ENCODE assay signal across 8 cellular contexts in genomic region chr2:86195055-86195807, GRCh38. TPM values are rescaled to one million over a fixed set of nuclear protein-coding genes. Genes with fewer than 3 reads are reported as not detected.
DNase-seq lines count a peak whose midpoint lies in the region; ATAC-seq and TF ChIP-seq lines count a peak whose summit lies in the region.

Gene IMMT, minus strand, starts transcription at chr2:86195462. Its CDS starts 80 bp downstream, at chr2:86195382.

- peaks cover 3 to 14% (median 5%) of the 10 kb centered on the region in 3 donors for H3K36me3 Mint-ChIP-seq in naive thymus-derived CD8-positive, alpha-beta T cell

- POLR2A ChIA-PET in naive thymus-derived CD8-positive, alpha-beta T cell (lab: Charles Lee) = interaction anchor here (0.5 to 3.4 kb wide), 12 partner anchors 11 to 1217 kb away, joined by 3 to 28 read pairs (median 4); partner anchors contain the start of genes KDM3A, POLR1A, PTCD3 and TGOLN2

- peak; percentile 94 for DNase-seq in DMS79 treated with DMSO at 0.1 percent for 48 hours (lab: John Stamatoyannopoulos, UW)
- DNase-seq in Karpas-422 = peak; percentile 99
- peak; percentile 97 for DNase-seq in RPMI7951 (ENCODE audit: low read depth)
- peak; percentile 84 to 85 for DNase-seq in activated T-helper 1 cell treated with anti-CD3 and anti-CD28 coated beads, Interleukin-2, amount 50 U/mL, for 16 hours (ENCODE audit: low read depth in 1 of 2, low spot score in 1 of 2)
- peak; percentile 96 to 97 for DNase-seq in fibroblast of lung (ENCODE audit: low read depth in 2 of 2)
- DNase-seq in naive thymus-derived CD8-positive, alpha-beta T cell = peak; percentile 88 to 97 (median 92)
- peak; percentile 83 to 95 (median 90) for DNase-seq in stimulated activated naive CD4-positive, alpha-beta T cell (lab: John Stamatoyannopoulos, UW)

- peak within 1 kb of the TSS; percentile 97 for H3K9ac ChIP-seq in Karpas-422 (ENCODE audit: low read length)
- peak within 1 kb of the TSS; percentile 100 for H3K9ac ChIP-seq in fibroblast of lung (ENCODE audit: insufficient read depth, low read length)

- H3K27me3 Mint-ChIP-seq in naive thymus-derived CD8-positive, alpha-beta T cell = no peaks in the 10 kb centered on the region

- H4K20me1 ChIP-seq in Karpas-422 (ENCODE audit: insufficient read depth, low read depth, low read length) (peaks cover 32% of the 10 kb centered on the region), fibroblast of lung (ENCODE audit: control insufficient read depth, extremely low read depth, insufficient read depth, low read length) (no peaks in the 10 kb centered on the region)

- H3K27me3 ChIP-seq in Karpas-422 (ENCODE audit: low read length) (no peaks in the 10 kb centered on the region), fibroblast of lung (ENCODE audit: control insufficient read depth, insufficient read depth, low read length) (no peaks in the 10 kb centered on the region)

- H2AFZ ChIP-seq in Karpas-422 (ENCODE audit: low read length) (no peak within 1 kb of the TSS), fibroblast of lung (ENCODE audit: low read length) (peak within 1 kb of the TSS; percentile 77)

- H3K4me1 ChIP-seq in Karpas-422 (ENCODE audit: low read length) = peaks cover 40% of the 10 kb centered on the region
- peaks cover 6% of the 10 kb centered on the region for H3K4me1 ChIP-seq in fibroblast of lung (ENCODE audit: control insufficient read depth, extremely low read depth, insufficient read depth, low read length)

- peak within 1 kb of the TSS; percentile 97 for H3K4me2 ChIP-seq in Karpas-422 (ENCODE audit: low read depth, low read length, poor library complexity, severe bottlenecking)
- H3K4me2 ChIP-seq in fibroblast of lung (ENCODE audit: extremely low read depth, insufficient read depth, low read length) = peak within 1 kb of the TSS; percentile 99

- H3K27ac ChIP-seq in Karpas-422 (ENCODE audit: low read length) = peak within 1 kb of the TSS; percentile 92
- H3K27ac ChIP-seq in fibroblast of lung (ENCODE audit: insufficient read depth, low read length) = peak within 1 kb of the TSS; percentile 99

- no peaks in the 10 kb centered on the region for H3K9me2 ChIP-seq in Karpas-422 (replicated peaks; ENCODE audit: insufficient read depth, low read length)

- H3K9me3 ChIP-seq in Karpas-422 (ENCODE audit: low read length) (no peaks in the 10 kb centered on the region), fibroblast of lung (ENCODE audit: control insufficient read depth, insufficient read depth, low read depth, low read length) (no peaks in the 10 kb centered on the region)

- H3K4me3 Mint-ChIP-seq in naive thymus-derived CD8-positive, alpha-beta T cell = peak within 1 kb of the TSS; percentile 84 to 98 (median 93)

- no peaks in the 10 kb centered on the region for H3K9me3 Mint-ChIP-seq in naive thymus-derived CD8-positive, alpha-beta T cell

- H3K4me1 Mint-ChIP-seq in naive thymus-derived CD8-positive, alpha-beta T cell = peaks cover 21 to 69% (median 60%) of the 10 kb centered on the region in 4 donors

- H3K36me3 ChIP-seq in Karpas-422 (ENCODE audit: insufficient read depth, low read length) (peaks cover 14% of the 10 kb centered on the region; the same call in 1 of the 2 replicates), fibroblast of lung (ENCODE audit: control insufficient read depth, insufficient read depth, low read length) (no peaks in the 10 kb centered on the region)

- H3K4me3 ChIP-seq in Karpas-422 (ENCODE audit: low read length) = peak within 1 kb of the TSS; percentile 73
- H3K4me3 ChIP-seq in fibroblast of lung (replicated peaks in 1 of 4; ENCODE audit: control extremely low read depth in 1 of 4, insufficient read depth in 1 of 4, low read depth in 3 of 4, low read length in 4 of 4) = peak within 1 kb of the TSS; percentile 87 to 96 (median 94)

- no peak for TF ChIP-seq CTCF in fibroblast of lung (conservative IDR thresholded peaks at IDR 0.05 in 1 of 2, IDR thresholded peaks at IDR 0.05 in 1 of 2; ENCODE audit: low read depth in 1 of 2, low read length in 2 of 2)

- peaks cover 77% of the 10 kb centered on the region for H3K79me2 ChIP-seq in Karpas-422 (ENCODE audit: low read length)
- H3K79me2 ChIP-seq in fibroblast of lung (ENCODE audit: control insufficient read depth, insufficient read depth, low read length) = peaks cover 53% of the 10 kb centered on the region

- peak; percentile 86 for ATAC-seq in GM21825 (IDR thresholded peaks at IDR 0.05; ENCODE audit: unreplicated experiment)
- peak; percentile 89 to 90 for ATAC-seq in naive thymus-derived CD8-positive, alpha-beta T cell

- H3K27ac Mint-ChIP-seq in naive thymus-derived CD8-positive, alpha-beta T cell = peak within 1 kb of the TSS; percentile 89 to 98 (median 96)

RNA-seq across cellular contexts. Expression of gene IMMT, which starts in this region (rescaled TPM):
- 75.6 and 115 TPM in 2 replicates for total RNA-seq in Karpas-422 (2014; rRNA removed; shearing (Covaris generic); ENCODE audit: low replicate concordance)
- 80.7 and 97.8 TPM in 2 replicates for total RNA-seq in RPMI7951 (2014; rRNA removed; shearing (Covaris generic))
- total RNA-seq in fibroblast of lung = 37.5 and 47.1 TPM in 2 replicates
- 52.7 and 60.5 TPM in 2 replicates for polyA plus RNA-seq in fibroblast of lung
- polyA plus RNA-seq in fibroblast of lung (2012) = 59.1 and 75.9 TPM in 2 replicates
- 15.5 and 32.9 TPM in 2 replicates for polyA minus RNA-seq in fibroblast of lung (ENCODE audit: low replicate concordance)
- total RNA-seq in naive thymus-derived CD8-positive, alpha-beta T cell = 10 to 100 TPM; 79.7 to 86.2 TPM
- polyA plus RNA-seq in naive thymus-derived CD8-positive, alpha-beta T cell = 10 to 100 TPM; 47.5 to 71.9 (median 61.4) TPM

Comparison
In these comparisons a context has a peak if more than half of its experiments do, and no peak if none do; other contexts are left out.
1. Peak in every context shown above with its lines: DNase-seq, ATAC-seq, H3K4me3 ChIP-seq and H3K27ac ChIP-seq.